ENCODE assay signal across 23 cellular contexts in genomic region chr11:32550207-32550606, GRCh38.
"Had no signal": no experiment of that assay in that cellular context is flagged by ENCODE, and none has a peak within 500 bp of the region (broad histone marks: within the 10 kb centered on the region; RNA-seq: fewer than 3 reads in every experiment).

No MANE protein-coding gene starts in this region.

- H3K4me3 ChIP-seq: colonic mucosa, esophagus squamous epithelium, gastroesophageal sphincter, hepatocyte, lung, pancreas, stomach, thoracic aorta, transverse colon had no signal

- H2AFZ ChIP-seq: hepatocyte had no signal

- H3K27ac ChIP-seq: colonic mucosa, esophagus squamous epithelium, gastroesophageal sphincter, hepatocyte, pancreas, stomach, thoracic aorta, transverse colon had no signal

- H3K9me3 ChIP-seq: colonic mucosa, esophagus squamous epithelium, gastroesophageal sphincter, pancreas, stomach, thoracic aorta, transverse colon had no signal

- H3K27ac Mint-ChIP-seq: naive thymus-derived CD4-positive, alpha-beta T cell; progenitor cell of endocrine pancreas had no signal

- H3K4me2 ChIP-seq: hepatocyte had no signal

- H3K4me3 Mint-ChIP-seq: naive thymus-derived CD4-positive, alpha-beta T cell; neural crest cell had no signal

- DNase-seq: colonic mucosa; dermis blood vessel endothelial cell; esophagus squamous epithelium; foreskin fibroblast; left colon; left ventricle myocardium superior; mesenchymal stem cell; naive thymus-derived CD4-positive, alpha-beta T cell; occipital lobe; pancreas; right cardiac atrium; small intestine; stimulated activated CD4-positive, alpha-beta T cell treated with anti-CD3 and anti-CD28 coated beads, Interleukin-12 subunit alpha, Interleukin-12 subunit beta, amount 100 ng/mL, for 4 hours; stimulated activated naive CD4-positive, alpha-beta T cell; stomach; substantia nigra; transverse colon had no signal

- H3K79me2 ChIP-seq: hepatocyte had no signal

- H3K36me3 ChIP-seq: colonic mucosa, esophagus squamous epithelium, gastroesophageal sphincter, pancreas, stomach, thoracic aorta, transverse colon had no signal

- H3K9me3 Mint-ChIP-seq: neural crest cell had no signal

- H3K4me1 Mint-ChIP-seq: neural crest cell had no signal

- H3K27me3 ChIP-seq: colonic mucosa, hepatocyte, pancreas, stomach, transverse colon had no signal

- ATAC-seq: gastroesophageal sphincter; left colon; left ventricle myocardium superior; naive thymus-derived CD4-positive, alpha-beta T cell; pancreas; right cardiac atrium had no signal

- H3K4me1 ChIP-seq: colonic mucosa, esophagus squamous epithelium, gastroesophageal sphincter, pancreas, stomach, transverse colon had no signal

- H3K36me3 Mint-ChIP-seq: naive thymus-derived CD4-positive, alpha-beta T cell had no signal

- H3K27me3 Mint-ChIP-seq: progenitor cell of endocrine pancreas had no signal
